Comparison of ENCODE assay signal across 18 cellular contexts in genomic region chr4:123843137-123843536, GRCh38.
"Had no signal": no experiment of that assay in that cellular context is flagged by ENCODE, and none has a peak within 500 bp of the region (broad histone marks: within the 10 kb centered on the region; RNA-seq: fewer than 3 reads in every experiment).

No MANE protein-coding gene starts in this region.

- H3K9me3 Mint-ChIP-seq: activated T-helper 1 cell treated with anti-CD3 and anti-CD28 coated beads, Interleukin-12 subunit alpha, Interleukin-12 subunit beta, Interleukin-2, Interleukin-4 antibody, amounts not matched to agents 30 ng/mL and 10 ng/mL and 1 ng/mL, durations not matched to agents 14 hours and 24 hours and 36 hours; dendritic cell treated with granulocyte-macrophage colony-stimulating factor and Interleukin-4, amounts not matched to agents 40 ng/mL and 50 ng/mL, for 4 days; naive thymus-derived CD8-positive, alpha-beta T cell; stimulated activated memory B cell treated with anti-CD40 and anti-IgM and Interleukin-4, amounts not matched to agents 10 μg/mL and 1 μg/mL and 100 μg/mL, for 72 hours had no signal

- H3K36me3 Mint-ChIP-seq: activated naive CD8-positive, alpha-beta T cell; naive thymus-derived CD8-positive, alpha-beta T cell; stimulated activated memory B cell treated with anti-CD40 and anti-IgM and Interleukin-4, amounts not matched to agents 10 μg/mL and 1 μg/mL and 100 μg/mL, for 72 hours had no signal

- ATAC-seq: naive thymus-derived CD8-positive, alpha-beta T cell; stimulated activated memory B cell treated with anti-CD40 and anti-IgM and Interleukin-4, amounts not matched to agents 10 μg/mL and 1 μg/mL and 100 μg/mL, for 72 hours had no signal

- H3K27me3 ChIP-seq: cardiac muscle cell, neutrophil, sigmoid colon, spleen, tibial nerve had no signal

- H3K27me3 Mint-ChIP-seq: activated naive CD8-positive, alpha-beta T cell; dendritic cell treated with granulocyte-macrophage colony-stimulating factor and Interleukin-4, amounts not matched to agents 40 ng/mL and 50 ng/mL, for 4 days; stimulated activated memory B cell treated with anti-CD40 and anti-IgM and Interleukin-4, amounts not matched to agents 10 μg/mL and 1 μg/mL and 100 μg/mL, for 72 hours had no signal

- H3K36me3 ChIP-seq: cardiac muscle cell, neutrophil, sigmoid colon, spleen, tibial nerve, WERI-Rb-1 had no signal

- H3K4me3 ChIP-seq: cardiac muscle cell, sigmoid colon, spleen, tibial nerve had no signal

- H3K4me1 Mint-ChIP-seq: naive thymus-derived CD8-positive, alpha-beta T cell; stimulated activated memory B cell treated with anti-CD40 and anti-IgM and Interleukin-4, amounts not matched to agents 10 μg/mL and 1 μg/mL and 100 μg/mL, for 72 hours had no signal

- H3K4me3 Mint-ChIP-seq: activated naive CD8-positive, alpha-beta T cell; activated T-helper 1 cell treated with anti-CD3 and anti-CD28 coated beads, Interleukin-12 subunit alpha, Interleukin-12 subunit beta, Interleukin-2, Interleukin-4 antibody, amounts not matched to agents 30 ng/mL and 10 ng/mL and 1 ng/mL, durations not matched to agents 14 hours and 24 hours and 36 hours; dendritic cell treated with granulocyte-macrophage colony-stimulating factor and Interleukin-4, amounts not matched to agents 40 ng/mL and 50 ng/mL, for 4 days; naive thymus-derived CD8-positive, alpha-beta T cell; stimulated activated memory B cell treated with anti-CD40 and anti-IgM and Interleukin-4, amounts not matched to agents 10 μg/mL and 1 μg/mL and 100 μg/mL, for 72 hours had no signal

- DNase-seq: activated CD4-positive, alpha-beta T cell treated with anti-CD3 and anti-CD28 coated beads, Interleukin-2, amount 50 U/mL, for 4 hours; amygdala; effector memory CD4-positive, alpha-beta T cell; mesendoderm; naive thymus-derived CD8-positive, alpha-beta T cell; sigmoid colon; spleen; stimulated activated CD4-positive, alpha-beta T cell treated with anti-CD3 and anti-CD28 coated beads, Interleukin-4, amount 100 ng/mL, for 4 hours; SW 1271; T-helper 2 cell; WERI-Rb-1 had no signal

- H3K4me1 ChIP-seq: spleen had no signal

- H3K9me3 ChIP-seq: neutrophil, sigmoid colon had no signal

- H3K27ac Mint-ChIP-seq: activated naive CD8-positive, alpha-beta T cell; activated T-helper 1 cell treated with anti-CD3 and anti-CD28 coated beads, Interleukin-12 subunit alpha, Interleukin-12 subunit beta, Interleukin-2, Interleukin-4 antibody, amounts not matched to agents 30 ng/mL and 10 ng/mL and 1 ng/mL, durations not matched to agents 14 hours and 24 hours and 36 hours; dendritic cell treated with granulocyte-macrophage colony-stimulating factor and Interleukin-4, amounts not matched to agents 40 ng/mL and 50 ng/mL, for 4 days; naive thymus-derived CD8-positive, alpha-beta T cell; stimulated activated memory B cell treated with anti-CD40 and anti-IgM and Interleukin-4, amounts not matched to agents 10 μg/mL and 1 μg/mL and 100 μg/mL, for 72 hours had no signal

- H3K27ac ChIP-seq: cardiac muscle cell, neutrophil, spleen, tibial nerve, WERI-Rb-1 had no signal
